Comparison of ENCODE assay signal across 15 cellular contexts in the genomic region with DNA sequence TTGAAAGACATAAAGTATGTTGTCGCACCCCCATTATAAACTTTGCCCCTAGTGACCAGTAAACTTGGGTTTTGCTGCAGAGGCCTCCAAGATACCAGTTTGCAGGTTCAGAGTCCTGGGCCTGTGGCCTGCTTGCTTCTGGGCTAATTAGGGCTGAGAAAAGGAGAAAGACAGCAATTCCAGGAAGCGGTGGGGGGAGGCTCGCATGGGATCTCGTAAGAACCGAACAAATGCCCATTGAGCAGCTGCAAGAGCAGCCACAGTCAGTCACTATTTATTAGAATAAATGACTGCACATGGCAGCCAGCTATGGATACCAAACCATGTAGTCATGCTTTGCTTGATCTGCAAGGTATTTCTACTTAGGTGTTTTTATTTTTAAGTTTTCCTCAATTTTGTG. TPM values are rescaled to one million over a fixed set of nuclear protein-coding genes. Genes with fewer than 3 reads are reported as not detected.
DNase-seq lines count a peak whose midpoint lies in the region; ATAC-seq and TF ChIP-seq lines count a peak whose summit lies in the region.
"Had no signal": no experiment of that assay in that cellular context is flagged by ENCODE, and none has a peak within 500 bp of the region (broad histone marks: within the 10 kb centered on the region; RNA-seq: fewer than 3 reads in every experiment).

No MANE protein-coding gene starts in this region.

- H3K9me3 ChIP-seq in esophagus muscularis mucosa (no peaks in the 10 kb centered on the region), skeletal muscle satellite cell (replicated peaks; ENCODE audit: low read length) (no peaks in the 10 kb centered on the region)
- H3K9me3 ChIP-seq: BLaER1, Caco-2, HAP-1 had no signal

- WGBS in esophagus muscularis mucosa, result 81% methylated on average over 5 of the region's 5 CpGs

- no peak for ATAC-seq in HG03095 (IDR thresholded peaks at IDR 0.05; ENCODE audit: unreplicated experiment)

- no peak for TF ChIP-seq EP300 in esophagus muscularis mucosa (IDR thresholded peaks at IDR 0.05)

- H3K27me3 ChIP-seq in esophagus muscularis mucosa (peaks cover 0 to 67% (median 18%) of the 10 kb centered on the region in 4 donors), skeletal muscle satellite cell (ENCODE audit: control insufficient read depth, insufficient read depth, low read length) (no peaks in the 10 kb centered on the region)

- no peak overlapping the region for H3K27ac ChIP-seq in esophagus muscularis mucosa (replicated peaks in 1 of 4)
- H3K27ac ChIP-seq: BLaER1 had no signal

- peak overlapping the region; percentile 99 for H3K4me2 ChIP-seq in skeletal muscle satellite cell (ENCODE audit: low read length)
- H3K4me2 ChIP-seq: BLaER1 had no signal

- no peak for TF ChIP-seq POLR2A in esophagus muscularis mucosa (IDR thresholded peaks at IDR 0.05; ENCODE audit: low read depth)

- H3K4me1 ChIP-seq in esophagus muscularis mucosa, result peaks cover 16 to 28% (median 25%) of the 10 kb centered on the region in 4 donors
- peaks cover 20% of the 10 kb centered on the region for H3K4me1 ChIP-seq in skeletal muscle satellite cell (ENCODE audit: control insufficient read depth, insufficient read depth, low read length)
- H3K4me1 ChIP-seq: Caco-2, HAP-1 had no signal

- TF ChIP-seq CTCF in esophagus muscularis mucosa (IDR thresholded peaks at IDR 0.05), result no peak

- H3K36me3 ChIP-seq in esophagus muscularis mucosa, result no peaks in the 10 kb centered on the region
- H3K36me3 ChIP-seq in skeletal muscle satellite cell (ENCODE audit: insufficient read depth, low read length), result peaks cover 24% of the 10 kb centered on the region
- H3K36me3 ChIP-seq: BLaER1, HAP-1 had no signal

- H3K9ac ChIP-seq in skeletal muscle satellite cell (ENCODE audit: low read depth, low read length), result no peak overlapping the region
- H3K9ac ChIP-seq: BLaER1 had no signal

- intact Hi-C loops in esophagus muscularis mucosa (cut with DNase I), result no loop called here

- DNase-seq in LHCN-M2 (ENCODE audit: low read depth), result peak; percentile 28
- DNase-seq in esophagus muscularis mucosa (ENCODE audit: extremely low spot score), result peak; percentile 75
- peak; percentile 57 for DNase-seq in myocyte (ENCODE audit: low read depth)
- no peak for DNase-seq in EL
- no peak for DNase-seq in RKO (ENCODE audit: low spot score)
- DNase-seq: 8988T; AML-193; Caco-2; CD8-positive, alpha-beta memory T cell; DND-41; GF-D8 had no signal

- H3K4me3 ChIP-seq in esophagus muscularis mucosa (no peak overlapping the region), skeletal muscle satellite cell (ENCODE audit: low read length) (no peak overlapping the region)
- H3K4me3 ChIP-seq: BLaER1, HAP-1 had no signal

RNA-seq across cellular contexts. Expression of gene SHISA9, which starts 4.9 kb away (rescaled TPM):
- total RNA-seq in LHCN-M2 (2014; rRNA removed) (12.7 and 14.6 TPM in 2 replicates), esophagus muscularis mucosa (10 to 100 TPM in 1 of 4 donors, 1 to 10 TPM in 3; 3.6 to 10.8 (median 4.6) TPM), myocyte (15.5 and 15.9 TPM in 2 replicates)
- polyA plus RNA-seq in LHCN-M2 (2012), result 28.5 TPM
- 31.5 TPM for polyA plus RNA-seq in myocyte (2012)
- under 0.01 and 3.1 TPM in 2 replicates for total RNA-seq in skeletal muscle satellite cell (2012; rRNA removed)
- polyA plus RNA-seq: CD8-positive, alpha-beta memory T cell had no signal

Comparison
In these comparisons a context has a peak if more than half of its experiments do, and no peak if none do; other contexts are left out.
1. DNase-seq: peak in LHCN-M2 (single experiment), esophagus muscularis mucosa (single experiment) and myocyte (single experiment); none in EL (single experiment) and RKO (single experiment).